In the genomic region with DNA sequence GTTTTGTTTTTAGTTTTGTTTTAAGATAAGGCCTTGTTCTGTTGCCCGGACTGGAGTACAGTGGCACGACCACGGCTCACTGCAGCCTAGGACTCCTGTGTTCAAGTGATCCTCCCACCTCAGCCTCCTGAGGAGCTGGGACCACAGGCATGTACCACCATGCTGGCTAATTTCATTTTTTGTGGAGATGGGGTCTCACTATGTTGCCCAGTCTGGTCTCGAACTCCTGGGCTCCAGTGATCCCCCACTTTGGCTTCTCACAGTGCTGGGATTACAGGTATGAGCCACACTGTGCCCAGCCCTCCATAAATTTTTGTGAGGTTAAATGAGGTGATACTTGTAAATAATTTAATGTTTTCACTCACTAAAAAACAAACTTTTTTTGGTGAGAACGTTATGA, we compare ENCODE assay signal across 16 cellular contexts.
"Had no signal": no experiment of that assay in that cellular context is flagged by ENCODE, and none has a peak within 500 bp of the region (broad histone marks: within the 10 kb centered on the region; RNA-seq: fewer than 3 reads in every experiment).

No MANE protein-coding gene starts in this region.

- H3K27me3 ChIP-seq: adrenal gland, colonic mucosa, left lung, neural progenitor cell, ovary, tibial artery had no signal

- ATAC-seq: activated T-cell treated with anti-CD3 and anti-CD28 coated beads, Interleukin-2, amount 50 U/mL, for 72 hours; left lung; stimulated activated effector memory CD8-positive, alpha-beta T cell treated with anti-CD3 and anti-CD28 coated beads, Interleukin-12 subunit alpha, Interleukin-12 subunit beta, amount 100 ng/mL, for 72 hours had no signal

- H3K36me3 Mint-ChIP-seq: neural progenitor cell had no signal

- H3K9me3 ChIP-seq: adrenal gland, colonic mucosa, left lung, ovary, tibial artery had no signal

- H3K4me2 ChIP-seq: neural progenitor cell had no signal

- H3K4me3 ChIP-seq: adrenal gland, colonic mucosa, left lung, neural progenitor cell, ovary, skin epidermis, tibial artery had no signal

- H3K27ac ChIP-seq: adrenal gland, colonic mucosa, left lung, neural progenitor cell, ovary, skin epidermis, tibial artery had no signal

- H3K27me3 Mint-ChIP-seq: activated CD4-positive, alpha-beta memory T cell treated with anti-CD3 and anti-CD28 coated beads for 36 hours had no signal

- H3K9me3 Mint-ChIP-seq: activated CD4-positive, alpha-beta memory T cell treated with anti-CD3 and anti-CD28 coated beads for 36 hours; activated T-cell treated with anti-CD3 and anti-CD28 coated beads, Interleukin-2, amount 50 U/mL, for 72 hours; neural progenitor cell; stimulated activated effector memory CD8-positive, alpha-beta T cell treated with anti-CD3 and anti-CD28 coated beads, Interleukin-12 subunit alpha, Interleukin-12 subunit beta, amount 100 ng/mL, for 72 hours; T-helper 2 cell treated with Interferon-gamma antibody and Interleukin-4, amounts not matched to agents 5 μg/mL and 100 μg/mL, for 36 hours had no signal

- H3K9ac ChIP-seq: neural progenitor cell had no signal

- H3K27ac Mint-ChIP-seq: activated CD4-positive, alpha-beta memory T cell treated with anti-CD3 and anti-CD28 coated beads for 36 hours; activated T-cell treated with anti-CD3 and anti-CD28 coated beads, Interleukin-2, amount 50 U/mL, for 72 hours; neural progenitor cell; T-helper 2 cell treated with Interferon-gamma antibody and Interleukin-4, amounts not matched to agents 5 μg/mL and 100 μg/mL, for 36 hours had no signal

- H3K4me3 Mint-ChIP-seq: activated CD4-positive, alpha-beta memory T cell treated with anti-CD3 and anti-CD28 coated beads for 36 hours; neural progenitor cell; stimulated activated effector memory CD8-positive, alpha-beta T cell treated with anti-CD3 and anti-CD28 coated beads, Interleukin-12 subunit alpha, Interleukin-12 subunit beta, amount 100 ng/mL, for 72 hours; T-helper 2 cell treated with Interferon-gamma antibody and Interleukin-4, amounts not matched to agents 5 μg/mL and 100 μg/mL, for 36 hours had no signal

- DNase-seq: activated CD4-positive, alpha-beta memory T cell treated with anti-CD3 and anti-CD28 coated beads for 36 hours; activated CD4-positive, CD25-positive, alpha-beta regulatory T cell treated with anti-CD3 and anti-CD28 coated beads, Interleukin-2, amount 50 U/mL, for 72 hours; activated naive CD4-positive, alpha-beta T cell; activated T-cell treated with anti-CD3 and anti-CD28 coated beads, Interleukin-2, amount 50 U/mL, for 72 hours; adrenal gland; caudate nucleus; colonic mucosa; effector CD4-positive, alpha-beta T cell; left lung; ovary; retina; tibial artery had no signal

- H3K4me1 ChIP-seq: colonic mucosa had no signal

- H2AFZ ChIP-seq: neural progenitor cell had no signal

- H3K36me3 ChIP-seq: adrenal gland, colonic mucosa, left lung, neural progenitor cell, ovary, tibial artery had no signal
